Comparison of ENCODE assay signal across 2 cellular contexts in genomic region chr19:45767881-45768643, GRCh38.
A peak's percentile ranks its signal among the peaks of the same experiment; 100 is the strongest.
TF ChIP-seq lines count a peak whose summit lies in the region.

No MANE protein-coding gene starts in this region.

TF ChIP-seq in GM23338, 12 proteins besides CTCF, POLR2A, EP300 and RAD21:
- TF ChIP-seq POLR2AphosphoS5 (IDR thresholded peaks at IDR 0.05; ENCODE audit: low read depth), result peak; percentile 55
- no peak for TF ChIP-seq ZNF331 (CRISPR knock-in tag; IDR thresholded peaks at IDR 0.05; ENCODE audit: low read depth)
- no peak for TF ChIP-seq ETS1 (IDR thresholded peaks at IDR 0.05)

TF ChIP-seq in H1, 55 proteins besides CTCF, POLR2A, EP300 and RAD21:
- TF ChIP-seq E2F6 (IDR thresholded peaks at IDR 0.05) (peak; percentile 49; the same call in 1 of the 2 replicates), POLR2AphosphoS5 (IDR thresholded peaks at IDR 0.05; ENCODE audit: low read depth, low read length) (0 out of 2 replicates have a peak, but pooled peaks have one; percentile 7), NRF1 (IDR thresholded peaks at IDR 0.05; ENCODE audit: low read depth, low read length) (0 out of 2 replicates have a peak, but pooled peaks have one; percentile 8), KDM4A (IDR thresholded peaks at IDR 0.05; ENCODE audit: low read depth, low read length, severe bottlenecking) (peak; percentile 20), TAF1 (IDR thresholded peaks at IDR 0.05; ENCODE audit: low read depth, low read length) (peak; percentile 18; the same call in 1 of the 2 replicates), RBBP5 (IDR thresholded peaks at IDR 0.05; ENCODE audit: borderline replicate concordance, low read depth, low read length) (no peak), MAX (IDR thresholded peaks at IDR 0.05) (peak; percentile 56), SIX5 (IDR thresholded peaks at IDR 0.05; ENCODE audit: low read depth, low read length) (no peak)
